Comparison of ENCODE assay signal across 4 cellular contexts in the genomic region with DNA sequence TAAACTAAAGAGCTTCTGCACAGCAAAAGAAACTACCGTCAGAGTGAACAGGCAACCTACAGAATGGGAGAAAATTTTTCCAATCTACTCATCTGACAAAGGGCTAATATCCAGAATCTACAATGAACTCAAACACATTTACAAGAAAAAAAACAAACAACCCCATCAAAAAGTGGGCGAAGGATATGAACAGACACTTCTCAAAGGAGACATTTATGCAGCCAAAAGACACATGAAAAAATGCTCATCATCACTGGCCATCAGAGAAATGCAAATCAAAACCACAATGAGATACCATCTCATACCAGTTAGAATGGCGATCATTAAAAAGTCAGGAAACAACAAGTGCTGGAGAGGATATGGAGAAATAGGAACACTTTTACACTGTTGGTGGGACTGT. TPM values are rescaled to one million over a fixed set of nuclear protein-coding genes. Genes with fewer than 3 reads are reported as not detected.
"Had no signal": no experiment of that assay in that cellular context is flagged by ENCODE, and none has a peak within 500 bp of the region (broad histone marks: within the 10 kb centered on the region; RNA-seq: fewer than 3 reads in every experiment).

No MANE protein-coding gene starts in this region.

RNA-seq across cellular contexts. Expression of a gene that starts 15.7 kb away (rescaled TPM):
- total RNA-seq: OCI-LY7, RPMI7951, SJCRH30, SK-MEL-5 had no signal

RNA-seq across cellular contexts. Expression of a gene that starts 42.3 kb away (rescaled TPM):
- total RNA-seq: SK-MEL-5 had no signal
